ENCODE assay signal across 22 cellular contexts in the genomic region with DNA sequence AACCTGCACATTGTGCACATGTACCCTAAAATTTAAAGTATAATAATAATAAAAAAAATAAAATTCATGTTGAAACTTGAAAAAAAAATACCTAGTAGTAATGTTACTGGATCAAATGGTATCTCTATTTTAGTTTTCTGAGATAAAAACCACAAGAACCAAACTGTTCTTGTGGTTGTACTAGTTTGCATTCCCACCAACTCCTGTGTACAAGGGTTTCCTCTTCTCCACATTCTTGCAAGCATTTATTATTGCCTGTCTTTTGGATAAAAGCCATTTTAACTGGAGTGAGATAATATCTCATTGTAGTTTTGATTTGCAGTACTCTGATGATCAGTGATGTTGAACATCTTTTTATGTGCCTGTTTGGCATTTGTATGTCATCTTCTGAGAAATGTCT.
"Had no signal": no experiment of that assay in that cellular context is flagged by ENCODE, and none has a peak within 500 bp of the region (broad histone marks: within the 10 kb centered on the region; RNA-seq: fewer than 3 reads in every experiment).

No MANE protein-coding gene starts in this region.

- H3K4me1 ChIP-seq: foreskin keratinocyte, right atrium auricular region, sigmoid colon, suprapubic skin, thyroid gland, vagina had no signal

- H3K36me3 Mint-ChIP-seq: type B pancreatic cell had no signal

- H3K27ac Mint-ChIP-seq: endodermal cell; naive thymus-derived CD4-positive, alpha-beta T cell; nephron progenitor cell; type B pancreatic cell had no signal

- H3K27ac ChIP-seq: coronary artery, foreskin keratinocyte, right atrium auricular region, sigmoid colon, suprapubic skin, thyroid gland, vagina had no signal

- DNase-seq: effector CD4-positive, alpha-beta T cell; endodermal cell; erythroblast; foreskin keratinocyte; left colon; left ventricle myocardium superior; naive thymus-derived CD4-positive, alpha-beta T cell; nephron progenitor cell; posterior cingulate gyrus; sigmoid colon; small intestine; stimulated activated CD4-positive, alpha-beta T cell treated with anti-CD3 and anti-CD28 coated beads, Interleukin-12 subunit alpha, Interleukin-12 subunit beta, amount 100 ng/mL, for 4 hours; stimulated activated CD4-positive, alpha-beta T cell treated with anti-CD3 and anti-CD28 coated beads, Interleukin-2, amount 100 ng/mL, for 48 hours; stimulated activated naive CD8-positive, alpha-beta T cell treated with anti-CD3 and anti-CD28 coated beads, Interleukin-15, Interleukin-2, amounts not matched to agents 100 U/mL and 50 U/mL, for 24 hours; thyroid gland had no signal

- H3K4me1 Mint-ChIP-seq: endodermal cell, nephron progenitor cell had no signal

- H3K4me3 ChIP-seq: coronary artery, lung, right atrium auricular region, sigmoid colon, suprapubic skin, thyroid gland, vagina had no signal

- H3K9me3 ChIP-seq: sigmoid colon, suprapubic skin, thyroid gland, vagina had no signal

- ATAC-seq: foreskin keratinocyte; left colon; left ventricle myocardium superior; naive thymus-derived CD4-positive, alpha-beta T cell; stimulated activated naive CD8-positive, alpha-beta T cell treated with anti-CD3 and anti-CD28 coated beads, Interleukin-15, Interleukin-2, amounts not matched to agents 100 U/mL and 50 U/mL, for 24 hours had no signal

- H3K36me3 ChIP-seq: right atrium auricular region, sigmoid colon, suprapubic skin, thyroid gland, vagina had no signal

- H3K4me3 Mint-ChIP-seq: endodermal cell; naive thymus-derived CD4-positive, alpha-beta T cell; nephron progenitor cell; type B pancreatic cell had no signal

- FAIRE-seq: endothelial cell of umbilical vein, small intestine had no signal

- H3K27me3 ChIP-seq: foreskin keratinocyte, right atrium auricular region, sigmoid colon, suprapubic skin, thyroid gland, vagina had no signal
